20 cellular contexts compared by ENCODE assay signal in the genomic region with DNA sequence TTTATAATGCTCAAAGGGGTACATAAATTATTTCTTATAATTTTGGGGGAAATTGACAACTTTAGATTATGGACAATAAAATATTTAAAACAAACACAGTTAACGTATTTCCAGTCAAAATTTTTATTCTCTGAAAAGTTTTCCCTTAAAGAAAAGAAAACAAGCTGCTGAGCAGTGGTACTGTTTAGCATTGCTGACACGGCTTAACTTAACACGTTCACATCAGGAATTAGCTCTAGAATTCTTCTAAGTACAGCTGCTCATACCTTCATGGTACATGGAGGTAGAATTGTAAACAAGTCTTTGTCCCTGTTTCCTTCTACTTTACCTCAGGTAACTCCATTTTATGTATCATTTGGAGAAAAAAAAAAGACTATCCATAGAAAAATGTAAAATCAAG. TPM values are rescaled to one million over a fixed set of nuclear protein-coding genes. Genes with fewer than 3 reads are reported as not detected.
A peak's percentile ranks its signal among the peaks of the same experiment; 100 is the strongest.
DNase-seq lines count a peak whose midpoint lies in the region; ATAC-seq and TF ChIP-seq lines count a peak whose summit lies in the region.
"Had no signal": no experiment of that assay in that cellular context is flagged by ENCODE, and none has a peak within 500 bp of the region (broad histone marks: within the 10 kb centered on the region; RNA-seq: fewer than 3 reads in every experiment).

No MANE protein-coding gene starts in this region.

- H3K4me1 ChIP-seq in SK-N-SH (ENCODE audit: control insufficient read depth in 1 of 2, insufficient read depth in 2 of 2, low read depth in 1 of 2, low read length in 1 of 2) (peaks cover 0 to 3% of the 10 kb centered on the region in 2 experiments; a peak in 2 of 4 replicates), mesendoderm (ENCODE audit: control insufficient read depth, low read depth, low read length) (no peaks in the 10 kb centered on the region)
- H3K4me1 ChIP-seq: BE2C had no signal

- no peaks in the 10 kb centered on the region for H3K27me3 ChIP-seq in SK-N-SH (ENCODE audit: insufficient read depth)
- H3K27me3 ChIP-seq in mesendoderm (ENCODE audit: insufficient read depth, low read length, poor library complexity) = no peaks in the 10 kb centered on the region
- H3K27me3 ChIP-seq: BE2C had no signal

- H3K36me3 Mint-ChIP-seq in activated CD8-positive, alpha-beta T cell treated with anti-CD3 and anti-CD28 coated beads for 36 hours (ENCODE audit: low read depth) = no peaks in the 10 kb centered on the region
- H3K36me3 Mint-ChIP-seq: CD14-positive monocyte; CD8-positive, alpha-beta T cell had no signal

- TF ChIP-seq EP300 in SK-N-SH (IDR thresholded peaks at IDR 0.05; ENCODE audit: borderline replicate concordance in 1 of 2, low read depth in 1 of 2, low read length in 1 of 2) = no peak

- TF ChIP-seq RAD21 in SK-N-SH (IDR thresholded peaks at IDR 0.05; ENCODE audit: low read length) = no peak

- no peak overlapping the region for H4K8ac ChIP-seq in mesendoderm (ENCODE audit: low read depth, low read length)

- H3K4ac ChIP-seq in mesendoderm (ENCODE audit: low read depth, low read length) = no peak overlapping the region

- WGBS in SK-N-SH (ENCODE audit: low lambda C conversion rate) = 66% methylated on average over 3 of the region's 3 CpGs
- WGBS in mesendoderm (ENCODE audit: extremely low coverage, insufficient coverage, low lambda C conversion rate) = no CpG with 5 or more reads among the region's 3 CpGs

- H3K27ac ChIP-seq in SK-N-SH (ENCODE audit: low read depth in 2 of 2, low read length in 1 of 2) = no peak overlapping the region
- H3K27ac ChIP-seq in mesendoderm (ENCODE audit: low read depth, low read length) = no peak overlapping the region
- H3K27ac ChIP-seq: HL-60 had no signal

- H2BK15ac ChIP-seq in mesendoderm (replicated peaks; ENCODE audit: low read depth) = no peak overlapping the region

- H3K79me1 ChIP-seq in mesendoderm (ENCODE audit: low read length) = no peaks in the 10 kb centered on the region

- TF ChIP-seq CTCF in SK-N-SH (IDR thresholded peaks at IDR 0.05) (no peak), epithelial cell of proximal tubule (conservative IDR thresholded peaks at IDR 0.05; ENCODE audit: low read depth, low read length) (no peak), retinal pigment epithelial cell (conservative IDR thresholded peaks at IDR 0.05; ENCODE audit: low read depth, low read length) (no peak)
- TF ChIP-seq CTCF in activated CD8-positive, alpha-beta T cell treated with anti-CD3 and anti-CD28 coated beads for 36 hours (IDR thresholded peaks at IDR 0.05) = no peak

- H3K4me1 Mint-ChIP-seq in activated CD8-positive, alpha-beta T cell treated with anti-CD3 and anti-CD28 coated beads for 36 hours (ENCODE audit: low read depth) = no peaks in the 10 kb centered on the region

- ATAC-seq in SK-N-SH treated with all-trans-retinoic acid at 6 μM for 48 hours = no peak
- no peak for ATAC-seq in activated CD8-positive, alpha-beta T cell treated with anti-CD3 and anti-CD28 coated beads for 36 hours
- ATAC-seq: CD8-positive, alpha-beta T cell; GM23338 had no signal

- no peak overlapping the region for H3K23ac ChIP-seq in mesendoderm (ENCODE audit: low read length)

- H3K9ac ChIP-seq in SK-N-SH (no peak overlapping the region), mesendoderm (ENCODE audit: low read length) (no peak overlapping the region)

- no peaks in the 10 kb centered on the region for H3K79me2 ChIP-seq in SK-N-SH (ENCODE audit: insufficient read depth)
- H3K79me2 ChIP-seq in mesendoderm (ENCODE audit: control insufficient read depth, insufficient read depth, low read length) = no peaks in the 10 kb centered on the region

- peaks cover 4% of the 10 kb centered on the region; the same call in 1 of the 2 replicates for H3K9me2 ChIP-seq in SK-N-SH

- peak overlapping the region; percentile 24; the same call in 1 of the 2 replicates for H2AFZ ChIP-seq in SK-N-SH (ENCODE audit: low read depth)
- H2AFZ ChIP-seq: GM23338 had no signal

- H3K36me3 ChIP-seq in SK-N-SH (replicated peaks in 1 of 2; ENCODE audit: control insufficient read depth in 1 of 2, insufficient read depth in 2 of 2, low read length in 1 of 2) (no peaks in the 10 kb centered on the region), mesendoderm (ENCODE audit: control insufficient read depth, insufficient read depth, low read length) (no peaks in the 10 kb centered on the region)
- H3K36me3 ChIP-seq: BE2C had no signal

- H3K27ac Mint-ChIP-seq in activated CD8-positive, alpha-beta T cell treated with anti-CD3 and anti-CD28 coated beads for 36 hours = no peak overlapping the region
- H3K27ac Mint-ChIP-seq: CD14-positive monocyte; CD8-positive, alpha-beta T cell; GM23338; IgD-negative memory B cell had no signal

- no peaks in the 10 kb centered on the region for H3F3A ChIP-seq in SK-N-SH (replicated peaks; ENCODE audit: insufficient read depth)

- H2BK5ac ChIP-seq in mesendoderm (ENCODE audit: low read length) = no peak overlapping the region

- no peaks in the 10 kb centered on the region for H4K20me1 ChIP-seq in SK-N-SH (ENCODE audit: insufficient read depth)

- H3K9me3 ChIP-seq in SK-N-SH = no peaks in the 10 kb centered on the region
- H3K9me3 ChIP-seq: BE2C had no signal

- no peak overlapping the region for H4K5ac ChIP-seq in mesendoderm (ENCODE audit: low read length)

- H3K27me3 Mint-ChIP-seq in activated CD8-positive, alpha-beta T cell treated with anti-CD3 and anti-CD28 coated beads for 36 hours = peaks cover 14% of the 10 kb centered on the region

- no peak for DNase-seq in SK-N-SH
- peak; percentile 55 for DNase-seq in DMS53 treated with DMSO at 0.1 percent for 48 hours (lab: John Stamatoyannopoulos, UW; ENCODE audit: unreplicated experiment)
- no peak for DNase-seq in epithelial cell of proximal tubule (ENCODE audit: low read depth)
- no peak for DNase-seq in retinal pigment epithelial cell (ENCODE audit: low read depth)
- DNase-seq in activated CD8-positive, alpha-beta T cell treated with anti-CD3 and anti-CD28 coated beads for 36 hours = no peak
- DNase-seq in hypothalamus (lab: John Stamatoyannopoulos, UW) = no peak
- no peak for DNase-seq in mesendoderm
- DNase-seq: 8988T; ACHN; BE2C; CD8-positive, alpha-beta T cell; COR-L47; DMS79; H7 had no signal

- POLR2A ChIA-PET in SK-N-SH (lab: Yijun Ruan, JAX) = no interaction called here
- POLR2A ChIA-PET in activated CD8-positive, alpha-beta T cell treated with anti-CD3 and anti-CD28 coated beads for 36 hours (lab: Charles Lee) = no interaction called here

- H2AK5ac ChIP-seq in mesendoderm (ENCODE audit: low read length) = no peak overlapping the region

- H3K4me2 ChIP-seq in SK-N-SH (no peak overlapping the region), mesendoderm (ENCODE audit: low read length) (no peak overlapping the region)
- H3K4me2 ChIP-seq: GM23338 had no signal

- no peak overlapping the region for H2BK120ac ChIP-seq in mesendoderm (ENCODE audit: low read depth, low read length)

- no peak overlapping the region for H3K4me3 Mint-ChIP-seq in activated CD8-positive, alpha-beta T cell treated with anti-CD3 and anti-CD28 coated beads for 36 hours
- H3K4me3 Mint-ChIP-seq: CD14-positive monocyte; CD8-positive, alpha-beta T cell; GM23338 had no signal

- H3K56ac ChIP-seq in mesendoderm (ENCODE audit: low read length) = no peak overlapping the region

- H3K9me3 Mint-ChIP-seq in activated CD8-positive, alpha-beta T cell treated with anti-CD3 and anti-CD28 coated beads for 36 hours = no peaks in the 10 kb centered on the region
- H3K9me3 Mint-ChIP-seq: CD8-positive, alpha-beta T cell; GM23338 had no signal

- intact Hi-C loops in activated CD8-positive, alpha-beta T cell treated with anti-CD3 and anti-CD28 coated beads for 36 hours (cut with micrococcal nuclease) = no loop called here

- no peak overlapping the region for H3K18ac ChIP-seq in mesendoderm (ENCODE audit: low read length)

- CTCF ChIA-PET in SK-N-SH (lab: Yijun Ruan, JAX) = interaction anchor here (1.1 to 2.7 kb wide), 2 partner anchors 10 to 30 kb away, joined by 3 to 7 read pairs; no protein-coding TSS in a partner anchor
- CTCF ChIA-PET in activated CD8-positive, alpha-beta T cell treated with anti-CD3 and anti-CD28 coated beads for 36 hours (lab: Charles Lee) = no interaction called here

- H3K4me3 ChIP-seq in SK-N-SH (ENCODE audit: low read depth in 2 of 2, low read length in 1 of 2) = no peak overlapping the region
- peak overlapping the region; percentile 23 for H3K4me3 ChIP-seq in epithelial cell of proximal tubule (ENCODE audit: low read depth, low read length)
- H3K4me3 ChIP-seq in retinal pigment epithelial cell (ENCODE audit: low read length) = peak overlapping the region; percentile 22
- no peak overlapping the region for H3K4me3 ChIP-seq in mesendoderm (ENCODE audit: low read length)
- H3K4me3 ChIP-seq: GM23338 had no signal

TF ChIP-seq in SK-N-SH, 30 proteins besides CTCF, POLR2A, EP300 and RAD21:
- TF ChIP-seq GABPA (IDR thresholded peaks at IDR 0.05; ENCODE audit: low read depth) = no peak
- no peak for TF ChIP-seq TCF12 (IDR thresholded peaks at IDR 0.05)
- TF ChIP-seq TAF1 (IDR thresholded peaks at IDR 0.05; ENCODE audit: borderline replicate concordance, low read depth, low read length) = no peak
- no peak for TF ChIP-seq YY1 (IDR thresholded peaks at IDR 0.05; ENCODE audit: low read depth)
TF ChIP-seq in SK-N-SH: peak in this region for 0.

TF ChIP-seq in SK-N-SH treated with all-trans-retinoic acid at 6 μM for 48 hours, 23 proteins besides CTCF, POLR2A, EP300 and RAD21 (continues in another document):
- no peak for TF ChIP-seq ZNF8 (CRISPR knock-in tag; IDR thresholded peaks at IDR 0.05)
- TF ChIP-seq, protein P1, sequence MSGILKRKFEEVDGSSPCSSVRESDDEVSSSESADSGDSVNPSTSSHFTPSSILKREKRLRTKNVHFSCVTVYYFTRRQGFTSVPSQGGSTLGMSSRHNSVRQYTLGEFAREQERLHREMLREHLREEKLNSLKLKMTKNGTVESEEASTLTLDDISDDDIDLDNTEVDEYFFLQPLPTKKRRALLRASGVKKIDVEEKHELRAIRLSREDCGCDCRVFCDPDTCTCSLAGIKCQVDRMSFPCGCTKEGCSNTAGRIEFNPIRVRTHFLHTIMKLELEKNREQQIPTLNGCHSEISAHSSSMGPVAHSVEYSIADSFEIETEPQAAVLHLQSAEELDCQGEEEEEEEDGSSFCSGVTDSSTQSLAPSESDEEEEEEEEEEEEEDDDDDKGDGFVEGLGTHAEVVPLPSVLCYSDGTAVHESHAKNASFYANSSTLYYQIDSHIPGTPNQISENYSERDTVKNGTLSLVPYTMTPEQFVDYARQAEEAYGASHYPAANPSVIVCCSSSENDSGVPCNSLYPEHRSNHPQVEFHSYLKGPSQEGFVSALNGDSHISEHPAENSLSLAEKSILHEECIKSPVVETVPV (CRISPR knock-in tag; IDR thresholded peaks at IDR 0.05) = no peak

RNA-seq across cellular contexts. Expression of a gene that starts 2.0 kb away (rescaled TPM):
- polyA plus RNA-seq in SK-N-SH (2012; rRNA removed) = not detected in 2 replicates
- polyA plus RNA-seq in SK-N-SH (2012; cell fraction: cytosol; rRNA removed) = 0.01 and 0.05 TPM in 2 replicates
- polyA plus RNA-seq in SK-N-SH (2012; cell fraction: nucleus; rRNA removed) = 0.05 TPM in 1 of 2 replicates, not detected in the other
- 0.17 TPM in 1 of 2 replicates, not detected in the other for total RNA-seq in epithelial cell of proximal tubule
- total RNA-seq in activated CD8-positive, alpha-beta T cell treated with anti-CD3 and anti-CD28 coated beads for 36 hours = not detected
- polyA plus RNA-seq in mesendoderm (2013, experiment 1 of 2) = not detected
- not detected for polyA plus RNA-seq in mesendoderm (2013, experiment 2 of 2)
- total RNA-seq: CD8-positive, alpha-beta T cell; G401; GM23338; H7 had no signal
- polyA plus RNA-seq: CD14-positive monocyte, GM23338 had no signal

Comparison
In these comparisons a context has a peak if more than half of its experiments do, and no peak if none do; other contexts are left out.
1. H3K4me3 ChIP-seq: peak in epithelial cell of proximal tubule (single experiment) and retinal pigment epithelial cell (single experiment); none in SK-N-SH (0 of 2) and mesendoderm (single experiment).